Comparison of ENCODE assay signal across 1 cellular context in genomic region chr2:73294239-73294638, GRCh38.
TF ChIP-seq lines count a peak whose summit lies in the region.

No MANE protein-coding gene starts in this region.

TF ChIP-seq in GM23338, 12 proteins besides CTCF, POLR2A, EP300 and RAD21 (continued from another document):
- TF ChIP-seq ZNF462 (CRISPR knock-in tag; IDR thresholded peaks at IDR 0.05) (no peak), EZH2phosphoT487 (IDR thresholded peaks at IDR 0.05; ENCODE audit: unreplicated experiment) (no peak), REST (IDR thresholded peaks at IDR 0.05; ENCODE audit: unreplicated experiment) (no peak), ETS1 (IDR thresholded peaks at IDR 0.05) (no peak), ZNF114 (CRISPR knock-in tag; IDR thresholded peaks at IDR 0.05) (no peak)
TF ChIP-seq in GM23338: peak in this region for 0.
